ENCODE assay signal across 10 cellular contexts in the genomic region with DNA sequence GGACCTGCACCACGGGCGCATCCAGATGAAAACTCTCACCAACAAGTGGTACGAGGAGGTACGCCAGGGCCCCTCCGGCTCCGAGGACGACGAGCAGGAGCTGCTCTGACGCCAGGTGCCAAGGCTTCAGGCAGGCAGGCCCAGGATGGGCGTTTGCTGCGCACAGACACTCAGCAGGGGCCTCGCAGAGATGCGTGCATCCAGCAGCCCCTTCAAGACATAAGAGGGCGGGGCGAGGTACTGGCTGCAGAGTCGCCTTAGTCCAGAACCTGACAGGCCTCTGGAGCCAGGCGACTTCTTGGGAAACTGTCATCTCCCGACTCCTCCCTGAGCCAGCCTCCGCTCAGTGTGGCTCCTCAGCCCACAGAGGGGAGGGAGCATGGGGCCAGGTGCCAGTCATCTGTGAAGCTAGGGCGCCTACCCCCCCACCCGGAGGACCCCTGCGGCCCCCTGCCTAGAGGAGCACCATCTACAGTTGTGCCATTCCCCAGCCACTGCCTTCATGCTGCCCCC.
A peak's percentile ranks its signal among the peaks of the same experiment; 100 is the strongest.
DNase-seq lines count a peak whose midpoint lies in the region; TF ChIP-seq lines count a peak whose summit lies in the region.
"Had no signal": no experiment of that assay in that cellular context is flagged by ENCODE, and none has a peak within 500 bp of the region (broad histone marks: within the 10 kb centered on the region; RNA-seq: fewer than 3 reads in every experiment).

No MANE protein-coding gene starts in this region.

- H3K9me3 ChIP-seq in tibial artery, result no peaks in the 10 kb centered on the region
- H3K9me3 ChIP-seq: SJSA1 had no signal

- H3K4me1 Mint-ChIP-seq in nephron progenitor cell, result peaks cover 67% of the 10 kb centered on the region

- H3K4me3 Mint-ChIP-seq in nephron progenitor cell, result no peak overlapping the region

- DNase-seq in NCI-H2227 (lab: John Stamatoyannopoulos, UW; ENCODE audit: unreplicated experiment) (peak; percentile 30), NCI-H2227 treated with DMSO at 0.1 percent for 48 hours (lab: John Stamatoyannopoulos, UW) (no peak), caudate nucleus (lab: John Stamatoyannopoulos, UW) (peak in 6 of 61 donors; percentile 36 to 67 (median 50)), nephron progenitor cell (no peak), tibial artery (peak in 1 of 2 donors; percentile 66), NCI-H748 (lab: John Stamatoyannopoulos, UW; ENCODE audit: unreplicated experiment) (no peak), glomerular visceral epithelial cell (ENCODE audit: extremely low spot score) (no peak), RPMI8226 (no peak)

- H3K27me3 Mint-ChIP-seq in nephron progenitor cell (ENCODE audit: low read depth, poor library complexity), result no peaks in the 10 kb centered on the region

- H3K36me3 Mint-ChIP-seq in nephron progenitor cell (ENCODE audit: low read depth), result peaks cover 6% of the 10 kb centered on the region

- no peak overlapping the region for H3K4me3 ChIP-seq in tibial artery
- H3K4me3 ChIP-seq: SJSA1 had no signal

- H3K27ac ChIP-seq in caudate nucleus (ENCODE audit: low read depth, low read length) (peak overlapping the region; percentile 98), tibial artery (peak overlapping the region; percentile 77 to 87)
- H3K27ac ChIP-seq: 22Rv1, SJSA1 had no signal

- intact Hi-C loops in tibial artery (cut with DNase I; ENCODE audit: low total_unique reads), result loop anchor here (5.0 to 10.0 kb wide), 3 partner anchors 36 to 353 kb away; no protein-coding TSS in a partner anchor

- H3K36me3 ChIP-seq in tibial artery, result peaks cover 10 to 58% (median 22%) of the 10 kb centered on the region in 3 donors

- no peaks in the 10 kb centered on the region for H3K9me3 Mint-ChIP-seq in nephron progenitor cell

- H3K4me1 ChIP-seq in tibial artery, result peaks cover 0 to 37% (median 36%) of the 10 kb centered on the region in 4 donors

- peak overlapping the region; percentile 96 for H3K27ac Mint-ChIP-seq in nephron progenitor cell

- H3K27me3 ChIP-seq in tibial artery, result no peaks in the 10 kb centered on the region
- H3K27me3 ChIP-seq: SJSA1 had no signal

- no peak for TF ChIP-seq CTCF in nephron progenitor cell (IDR thresholded peaks at IDR 0.05)
- no peak for TF ChIP-seq CTCF in tibial artery (IDR thresholded peaks at IDR 0.05)
